ENCODE assay signal across 12 cellular contexts in genomic region chrX:49237060-49237459, GRCh38. TPM values are rescaled to one million over a fixed set of nuclear protein-coding genes. Genes with fewer than 3 reads are reported as not detected.
DNase-seq lines count a peak whose midpoint lies in the region; ATAC-seq lines count a peak whose summit lies in the region.
"Had no signal": no experiment of that assay in that cellular context is flagged by ENCODE, and none has a peak within 500 bp of the region (broad histone marks: within the 10 kb centered on the region; RNA-seq: fewer than 3 reads in every experiment).

No MANE protein-coding gene starts in this region.

- no peaks in the 10 kb centered on the region for H3K4me1 ChIP-seq in right cardiac atrium (ENCODE audit: control insufficient read depth, insufficient read depth, low read length)
- peaks cover 2% of the 10 kb centered on the region for H3K4me1 ChIP-seq in NT2/D1 (ENCODE audit: insufficient read depth, insufficient read length)
- peaks cover 3% of the 10 kb centered on the region for H3K4me1 ChIP-seq in thymus (ENCODE audit: control insufficient read depth, insufficient read depth, low read length)

- H3K27ac Mint-ChIP-seq in dendritic cell treated with granulocyte-macrophage colony-stimulating factor and Interleukin-4, amounts not matched to agents 40 ng/mL and 50 ng/mL, for 4 days = peak overlapping the region; percentile 93

- peak overlapping the region; percentile 51 for H3K9ac ChIP-seq in NT2/D1 (ENCODE audit: insufficient read length, low read depth)

- H3K9me3 ChIP-seq in right cardiac atrium (ENCODE audit: control insufficient read depth, low read length) (no peaks in the 10 kb centered on the region), NT2/D1 (ENCODE audit: insufficient read depth, low read length) (no peaks in the 10 kb centered on the region), thymus (ENCODE audit: control insufficient read depth) (no peaks in the 10 kb centered on the region)

- peaks cover 17% of the 10 kb centered on the region for H3K4me1 Mint-ChIP-seq in dendritic cell treated with granulocyte-macrophage colony-stimulating factor and Interleukin-4, amounts not matched to agents 40 ng/mL and 50 ng/mL, for 4 days (ENCODE audit: low read depth)

- H3K4me3 ChIP-seq in right cardiac atrium (ENCODE audit: low read length) = no peak overlapping the region
- no peak overlapping the region for H3K4me3 ChIP-seq in NT2/D1 (ENCODE audit: insufficient read length, low read depth)
- H3K4me3 ChIP-seq in thymus (ENCODE audit: low read length) = no peak overlapping the region

- intact Hi-C loops in Right ventricle myocardium superior (cut with DNase I) = no loop called here
- intact Hi-C loops in right cardiac atrium (cut with DNase I) = no loop called here
- intact Hi-C loops in dendritic cell treated with granulocyte-macrophage colony-stimulating factor and Interleukin-4, amounts not matched to agents 40 ng/mL and 50 ng/mL, for 4 days (cut with micrococcal nuclease) = loop anchor here (5.0 kb wide), 1 partner anchor 45 kb away; no protein-coding TSS in a partner anchor

- H3K27ac ChIP-seq in right cardiac atrium (ENCODE audit: low read length) (no peak overlapping the region), thymus (ENCODE audit: low read depth) (peak overlapping the region; percentile 60)
- H3K27ac ChIP-seq: C4-2B, epithelial cell of prostate, VCaP had no signal

- no peaks in the 10 kb centered on the region for H3K27me3 ChIP-seq in right cardiac atrium (ENCODE audit: control insufficient read depth, insufficient read depth)
- no peaks in the 10 kb centered on the region for H3K27me3 ChIP-seq in NT2/D1 (ENCODE audit: insufficient read depth, insufficient read length)
- no peaks in the 10 kb centered on the region for H3K27me3 ChIP-seq in thymus (ENCODE audit: control insufficient read depth, insufficient read depth)

- peak; percentile 7 for ATAC-seq in Right ventricle myocardium superior (ENCODE audit: poor library complexity)
- ATAC-seq in right cardiac atrium = no peak
- ATAC-seq in HG03196 (IDR thresholded peaks at IDR 0.05; ENCODE audit: unreplicated experiment) = no peak
- ATAC-seq in GM18520 (IDR thresholded peaks at IDR 0.05; ENCODE audit: unreplicated experiment) = no peak

- H3K36me3 ChIP-seq in NT2/D1 (ENCODE audit: insufficient read depth, insufficient read length, low read length) (peaks cover 5% of the 10 kb centered on the region), thymus (ENCODE audit: control insufficient read depth, insufficient read depth) (peaks cover 4% of the 10 kb centered on the region)

- H3K4me3 Mint-ChIP-seq in dendritic cell treated with granulocyte-macrophage colony-stimulating factor and Interleukin-4, amounts not matched to agents 40 ng/mL and 50 ng/mL, for 4 days = peak overlapping the region; percentile 96

- WGBS in right cardiac atrium = 74% methylated on average over 9 of the region's 9 CpGs
- 58% methylated on average over 9 of the region's 9 CpGs for WGBS in thymus

- H3K36me3 Mint-ChIP-seq in dendritic cell treated with granulocyte-macrophage colony-stimulating factor and Interleukin-4, amounts not matched to agents 40 ng/mL and 50 ng/mL, for 4 days (ENCODE audit: low read depth) = peaks cover 37% of the 10 kb centered on the region

- H3K27me3 Mint-ChIP-seq in dendritic cell treated with granulocyte-macrophage colony-stimulating factor and Interleukin-4, amounts not matched to agents 40 ng/mL and 50 ng/mL, for 4 days = no peaks in the 10 kb centered on the region

- peak; percentile 52 for DNase-seq in Right ventricle myocardium superior
- no peak for DNase-seq in right cardiac atrium
- no peak for DNase-seq in NT2/D1 (ENCODE audit: low read depth, low spot score)
- no peak for DNase-seq in iPS-NIHi11 (ENCODE audit: low spot score)
- DNase-seq: stimulated activated CD4-positive, alpha-beta T cell treated with anti-CD3 and anti-CD28 coated beads, Interleukin-1b, Interleukin-23, amount 100 ng/mL, for 48 hours had no signal

- H3K9me3 Mint-ChIP-seq in dendritic cell treated with granulocyte-macrophage colony-stimulating factor and Interleukin-4, amounts not matched to agents 40 ng/mL and 50 ng/mL, for 4 days = no peaks in the 10 kb centered on the region

RNA-seq across cellular contexts. Expression of gene CCDC22, which starts 1.8 kb away (rescaled TPM):
- total RNA-seq in Right ventricle myocardium superior (10.8 TPM), right cardiac atrium (10 to 100 TPM in 3 of 4 donors, 1 to 10 TPM in 1; 9.2 to 13.7 (median 12.2) TPM)
- polyA plus RNA-seq in right cardiac atrium (8.5 TPM), thymus (20.9 TPM)

RNA-seq across cellular contexts. Expression of gene CACNA1F, which starts 3.9 kb away (rescaled TPM):
- total RNA-seq in Right ventricle myocardium superior (0.11 TPM), right cardiac atrium (under 1 TPM; 0.17 to 0.78 (median 0.19) TPM)
- polyA plus RNA-seq in right cardiac atrium (0.09 TPM), thymus (1.8 TPM)

RNA-seq across cellular contexts. Expression of gene FOXP3, which starts 27.4 kb away (rescaled TPM):
- not detected for total RNA-seq in Right ventricle myocardium superior
- total RNA-seq in right cardiac atrium = under 1 TPM in 2 of 4 donors, not detected in 2; 0.09 to 0.28 TPM
- 0.05 TPM for polyA plus RNA-seq in right cardiac atrium
- 5.5 TPM for polyA plus RNA-seq in thymus

RNA-seq across cellular contexts. Expression of gene PPP1R3F, which starts 32.5 kb away (rescaled TPM):
- 21.9 TPM for total RNA-seq in Right ventricle myocardium superior
- total RNA-seq in right cardiac atrium = 10 to 100 TPM; 23.8 to 29.3 (median 25.5) TPM
- 23.5 TPM for polyA plus RNA-seq in right cardiac atrium
- 4.6 TPM for polyA plus RNA-seq in thymus

RNA-seq across cellular contexts. Expression of gene SYP, which starts 37.1 kb away (rescaled TPM):
- total RNA-seq in Right ventricle myocardium superior = 1.6 TPM
- 1 to 10 TPM; 2.1 to 3.1 (median 2.4) TPM for total RNA-seq in right cardiac atrium
- polyA plus RNA-seq in right cardiac atrium = 3.0 TPM
- 3.6 TPM for polyA plus RNA-seq in thymus
